29 cellular contexts compared by ENCODE assay signal in genomic region chr18:58501497-58501896, GRCh38.
DNase-seq lines count a peak whose midpoint lies in the region; ATAC-seq, FAIRE-seq and TF ChIP-seq lines count a peak whose summit lies in the region.
"Had no signal": no experiment of that assay in that cellular context is flagged by ENCODE, and none has a peak within 500 bp of the region (broad histone marks: within the 10 kb centered on the region; RNA-seq: fewer than 3 reads in every experiment).

No MANE protein-coding gene starts in this region.

- TF ChIP-seq RAD21 in K562 (CRISPR knock-in tag; conservative IDR thresholded peaks at IDR 0.05 in 1 of 2, IDR thresholded peaks at IDR 0.05 in 1 of 2), result no peak

- BruUV-seq in K562 (replicated peaks; lab: Mats Ljungman, UMichigan), result no TSS peak
- no TSS peak for BruUV-seq in MCF 10A (replicated peaks; lab: Mats Ljungman, UMichigan)

- intact Hi-C loops in CD8-positive, alpha-beta T cell (cut with DNase I, micrococcal nuclease), result no loop called here
- intact Hi-C loops in K562 (cut with micrococcal nuclease), result no loop called here
- intact Hi-C loops in MCF 10A (cut with micrococcal nuclease), result no loop called here

- H3K27me3 ChIP-seq in ACC112 (ENCODE audit: insufficient read depth, low read length) (no peaks in the 10 kb centered on the region), K562 (ENCODE audit: control insufficient read depth in 2 of 2, insufficient read depth in 2 of 2, low read length in 2 of 2) (peaks cover 0 to 21% of the 10 kb centered on the region in 2 experiments; a peak in 3 of 5 replicates), MG63 (no peaks in the 10 kb centered on the region), neural progenitor cell (no peaks in the 10 kb centered on the region)
- no peaks in the 10 kb centered on the region for H3K27me3 ChIP-seq in CD8-positive, alpha-beta T cell (ENCODE audit: insufficient read depth, low read length)
- H3K27me3 ChIP-seq: Peyer's patch had no signal

- no peak for TF ChIP-seq POLR2A in K562 (conservative IDR thresholded peaks at IDR 0.05)

- H3K9me1 ChIP-seq in K562 (ENCODE audit: control insufficient read depth, insufficient read depth, low read length), result no peaks in the 10 kb centered on the region

- no peak overlapping the region for H3K27ac ChIP-seq in ACC112 (ENCODE audit: low read depth, low read length)
- H3K27ac ChIP-seq in CD8-positive, alpha-beta T cell (ENCODE audit: low read depth, low read length), result no peak overlapping the region
- no peak overlapping the region for H3K27ac ChIP-seq in K562 (ENCODE audit: extremely low read depth, low read depth, low read length)
- no peak overlapping the region for H3K27ac ChIP-seq in neural progenitor cell
- H3K27ac ChIP-seq: C4-2B, GM23248, KMS-11, SK-N-MC had no signal

- no peak for DNase-seq in CD8-positive, alpha-beta T cell
- DNase-seq in K562 (ENCODE audit: extremely low read depth in 1 of 4, low spot score in 3 of 4) (no peak), memory B cell (ENCODE audit: low spot score in 2 of 2) (no peak), MCF 10A (ENCODE audit: unreplicated experiment) (no peak), MG63 (no peak), NCI-H748 (lab: John Stamatoyannopoulos, UW; ENCODE audit: unreplicated experiment) (no peak), neural progenitor cell (ENCODE audit: low spot score) (no peak)
- DNase-seq: AML-193; Calu3; CD8-positive, alpha-beta memory T cell; DND-41; GM23248; H9; HFFc6; IMR-90; NCI-H1105; NCI-H146; NCI-H1930; NCI-H2107; NCI-H526 treated with DMSO at 0.1 percent for 48 hours; OCI-M1; SIG-M5; T-helper 17 cell had no signal

- H3K27ac Mint-ChIP-seq in CD8-positive, alpha-beta T cell, result no peak overlapping the region
- H3K27ac Mint-ChIP-seq in memory B cell (peak overlapping the region; percentile 46), MCF 10A (ENCODE audit: low read depth, unreplicated experiment) (no peak overlapping the region), neural progenitor cell (no peak overlapping the region)
- H3K27ac Mint-ChIP-seq: CD8-positive, alpha-beta memory T cell; H9; HFFc6; T-helper 17 cell had no signal

- no peak for FAIRE-seq in K562 (lab: Jason Lieb, UNC)
- FAIRE-seq: A204.1 had no signal

- WGBS in K562 (ENCODE audit: insufficient coverage, low coverage, missing lambda C conversion rate), result 3% methylated on average over 3 of the region's 3 CpGs

- TF ChIP-seq EP300 in K562 (IDR thresholded peaks at IDR 0.05; ENCODE audit: low read length), result no peak

- no peak overlapping the region for H3K9ac ChIP-seq in K562 (ENCODE audit: insufficient read depth in 1 of 2, low read depth in 2 of 2, low read length in 2 of 2)
- H3K9ac ChIP-seq in neural progenitor cell, result no peak overlapping the region
- H3K9ac ChIP-seq: GM23248, KMS-11 had no signal

- TF ChIP-seq CTCF in CD8-positive, alpha-beta T cell (IDR thresholded peaks at IDR 0.05), result no peak
- TF ChIP-seq CTCF in K562 (IDR thresholded peaks at IDR 0.05 in 2 of 3, conservative IDR thresholded peaks at IDR 0.05 in 1 of 3; ENCODE audit: insufficient read depth in 2 of 3, low read depth in 1 of 3, low read length in 3 of 3) (no peak), MCF 10A (IDR thresholded peaks at IDR 0.05; ENCODE audit: unreplicated experiment) (no peak), neural progenitor cell (IDR thresholded peaks at IDR 0.05) (no peak)

- no peaks in the 10 kb centered on the region for H3K36me3 ChIP-seq in ACC112 (ENCODE audit: insufficient read depth, low read length)
- no peaks in the 10 kb centered on the region for H3K36me3 ChIP-seq in CD8-positive, alpha-beta T cell (ENCODE audit: insufficient read depth, low read length)
- H3K36me3 ChIP-seq in K562 (ENCODE audit: control insufficient read depth, insufficient read depth, low read length), result no peaks in the 10 kb centered on the region
- no peaks in the 10 kb centered on the region; the same call in 1 of the 2 replicates for H3K36me3 ChIP-seq in MG63
- no peaks in the 10 kb centered on the region for H3K36me3 ChIP-seq in neural progenitor cell
- H3K36me3 ChIP-seq: Peyer's patch had no signal

- no peaks in the 10 kb centered on the region for H3F3A ChIP-seq in neural progenitor cell (ENCODE audit: low read depth)

- in situ Hi-C loops in K562 (cut with MboI), result no loop called here

- H3K36me3 Mint-ChIP-seq in CD8-positive, alpha-beta T cell, result no peaks in the 10 kb centered on the region
- H3K36me3 Mint-ChIP-seq in memory B cell, result peaks cover 2% of the 10 kb centered on the region
- H3K36me3 Mint-ChIP-seq in MCF 10A (ENCODE audit: insufficient read depth, unreplicated experiment), result no peaks in the 10 kb centered on the region
- H3K36me3 Mint-ChIP-seq in neural progenitor cell, result no peaks in the 10 kb centered on the region
- H3K36me3 Mint-ChIP-seq: CD8-positive, alpha-beta memory T cell had no signal

- H3K4me3 Mint-ChIP-seq in CD8-positive, alpha-beta T cell, result peak overlapping the region; percentile 33
- H3K4me3 Mint-ChIP-seq in memory B cell, result no peak overlapping the region
- no peak overlapping the region for H3K4me3 Mint-ChIP-seq in MCF 10A (ENCODE audit: unreplicated experiment)
- no peak overlapping the region for H3K4me3 Mint-ChIP-seq in neural progenitor cell
- H3K4me3 Mint-ChIP-seq: CD8-positive, alpha-beta memory T cell; H9; HFFc6; T-helper 17 cell had no signal

- H3K9me3 ChIP-seq in CD8-positive, alpha-beta T cell (ENCODE audit: low read length), result no peaks in the 10 kb centered on the region
- H3K9me3 ChIP-seq in K562 (replicated peaks; ENCODE audit: control insufficient read depth, insufficient read depth, low read depth, low read length) (no peaks in the 10 kb centered on the region), MG63 (no peaks in the 10 kb centered on the region), neural progenitor cell (ENCODE audit: low read depth) (no peaks in the 10 kb centered on the region)
- H3K9me3 ChIP-seq: Peyer's patch had no signal

- no peaks in the 10 kb centered on the region for H3K9me3 Mint-ChIP-seq in CD8-positive, alpha-beta T cell
- H3K9me3 Mint-ChIP-seq in memory B cell (no peaks in the 10 kb centered on the region), MCF 10A (ENCODE audit: unreplicated experiment) (no peaks in the 10 kb centered on the region), neural progenitor cell (no peaks in the 10 kb centered on the region)
- H3K9me3 Mint-ChIP-seq: CD8-positive, alpha-beta memory T cell; H9; HFFc6 had no signal

- H3K79me2 ChIP-seq in ACC112 (ENCODE audit: control insufficient read depth, insufficient read depth, low read length, unreplicated experiment) (no peaks in the 10 kb centered on the region), K562 (ENCODE audit: control insufficient read depth, insufficient read depth, low read length) (no peaks in the 10 kb centered on the region), neural progenitor cell (ENCODE audit: low read depth) (no peaks in the 10 kb centered on the region)

- H3K4me3 ChIP-seq in ACC112 (ENCODE audit: low read depth, low read length) (peak overlapping the region; percentile 24; the same call in 1 of the 2 replicates), K562 (no peak overlapping the region), MG63 (no peak overlapping the region), neural progenitor cell (no peak overlapping the region)
- no peak overlapping the region for H3K4me3 ChIP-seq in CD8-positive, alpha-beta T cell (ENCODE audit: low read depth, low read length)
- H3K4me3 ChIP-seq: GM23248, Peyer's patch, SK-N-MC had no signal

- peaks cover 4% of the 10 kb centered on the region for H3K4me1 ChIP-seq in ACC112 (ENCODE audit: control insufficient read depth, insufficient read depth, low read length, unreplicated experiment)
- peaks cover 49% of the 10 kb centered on the region for H3K4me1 ChIP-seq in CD8-positive, alpha-beta T cell (ENCODE audit: insufficient read depth, low read length)
- no peaks in the 10 kb centered on the region for H3K4me1 ChIP-seq in K562 (replicated peaks in 1 of 2; ENCODE audit: control insufficient read depth in 2 of 2, insufficient read depth in 2 of 2, low read length in 2 of 2)
- H3K4me1 ChIP-seq in neural progenitor cell, result peaks cover 28% of the 10 kb centered on the region

- no peak for ATAC-seq in CD8-positive, alpha-beta T cell
- ATAC-seq in K562, result no peak
- no peak for ATAC-seq in memory B cell (ENCODE audit: low read depth)
- ATAC-seq: T-helper 17 cell had no signal

- H2AFZ ChIP-seq in ACC112 (ENCODE audit: low read length, unreplicated experiment), result no peak overlapping the region
- no peak overlapping the region for H2AFZ ChIP-seq in K562 (ENCODE audit: low read depth, low read length)
- H2AFZ ChIP-seq in neural progenitor cell (replicated peaks), result no peak overlapping the region
- H2AFZ ChIP-seq: GM23248 had no signal

- H3K4me2 ChIP-seq in K562 (ENCODE audit: insufficient read depth, low read length) (no peak overlapping the region), neural progenitor cell (no peak overlapping the region)
- H3K4me2 ChIP-seq: KMS-11 had no signal

- H3K4me1 Mint-ChIP-seq in CD8-positive, alpha-beta T cell (ENCODE audit: low read depth), result peaks cover 23% of the 10 kb centered on the region
- H3K4me1 Mint-ChIP-seq in memory B cell (peaks cover 10% of the 10 kb centered on the region), MCF 10A (ENCODE audit: insufficient read depth, unreplicated experiment) (no peaks in the 10 kb centered on the region), neural progenitor cell (peaks cover 33% of the 10 kb centered on the region)

- no peaks in the 10 kb centered on the region for H4K20me1 ChIP-seq in K562 (replicated peaks; ENCODE audit: control insufficient read depth, insufficient read depth, low read length)
- no peaks in the 10 kb centered on the region for H4K20me1 ChIP-seq in neural progenitor cell (ENCODE audit: low read depth)

- POLR2A ChIA-PET in CD8-positive, alpha-beta T cell (lab: Charles Lee), result no interaction called here
- POLR2A ChIA-PET in K562 (lab: Yijun Ruan, JAX) (no interaction called here), MCF 10A (lab: Yijun Ruan, JAX) (interaction anchor here (0.7 to 0.9 kb wide), 2 partner anchors 17 to 160 kb away, joined by 3 to 4 read pairs; no protein-coding TSS in a partner anchor)

- H3K27me3 Mint-ChIP-seq in CD8-positive, alpha-beta T cell (ENCODE audit: low read depth), result peaks cover 7% of the 10 kb centered on the region
- H3K27me3 Mint-ChIP-seq in memory B cell (peaks cover 4% of the 10 kb centered on the region), MCF 10A (ENCODE audit: insufficient read depth, unreplicated experiment) (peaks cover 2% of the 10 kb centered on the region), neural progenitor cell (ENCODE audit: insufficient read depth, low read depth) (peaks cover 3% of the 10 kb centered on the region)

- CTCF ChIA-PET in CD8-positive, alpha-beta T cell (lab: Charles Lee), result interaction anchor here (0.5 to 1.1 kb wide), 3 partner anchors 10 to 264 kb away, joined by 3 read pairs; no protein-coding TSS in a partner anchor
- CTCF ChIA-PET in K562 (lab: Yijun Ruan, JAX; ENCODE audit: low intra/inter-chr PET ratio) (interaction anchor here (0.6 kb wide), 1 partner anchor 548 kb away, joined by 3 read pairs; no protein-coding TSS in a partner anchor), MCF 10A (lab: Yijun Ruan, JAX) (interaction anchor here (1.4 to 2.3 kb wide), 2 partner anchors 27 to 262 kb away, joined by 5 to 11 read pairs; no protein-coding TSS in a partner anchor)

TF ChIP-seq in K562, 482 proteins besides CTCF, POLR2A, EP300 and RAD21:
- TF ChIP-seq RBM25 (IDR thresholded peaks at IDR 0.05; ENCODE audit: low read depth, low read length, severe bottlenecking) (peak; percentile 52), ZNF699 (CRISPR knock-in tag; IDR thresholded peaks at IDR 0.05; ENCODE audit: insufficient replicate concordance) (no peak)
